ENCODE assay signal across 20 cellular contexts in genomic region chr3:135994708-135995335, GRCh38.
"Had no signal": no experiment of that assay in that cellular context is flagged by ENCODE, and none has a peak within 500 bp of the region (broad histone marks: within the 10 kb centered on the region; RNA-seq: fewer than 3 reads in every experiment).

No MANE protein-coding gene starts in this region.

- H3K9me3 Mint-ChIP-seq: activated naive CD4-positive, alpha-beta T cell treated with anti-CD3 and anti-CD28 coated beads for 36 hours; activated naive CD8-positive, alpha-beta T cell treated with anti-CD3 and anti-CD28 coated beads, Interleukin-2, amount 10 ng/mL, durations not matched to agents 7 days and 5 days; central memory CD8-positive, alpha-beta T cell; effector memory CD8-positive, alpha-beta T cell; neural progenitor cell had no signal

- H3K4me1 Mint-ChIP-seq: central memory CD8-positive, alpha-beta T cell; naive thymus-derived CD4-positive, alpha-beta T cell; neural progenitor cell had no signal

- ATAC-seq: effector memory CD8-positive, alpha-beta T cell; gastrocnemius medialis; heart left ventricle; left lung; naive thymus-derived CD4-positive, alpha-beta T cell; T-helper 17 cell had no signal

- H3K36me3 Mint-ChIP-seq: activated CD4-positive, alpha-beta memory T cell treated with anti-CD3 and anti-CD28 coated beads for 36 hours; activated naive CD8-positive, alpha-beta T cell treated with anti-CD3 and anti-CD28 coated beads, Interleukin-2, amount 10 ng/mL, durations not matched to agents 7 days and 5 days; naive thymus-derived CD4-positive, alpha-beta T cell; neural progenitor cell had no signal

- H3K4me3 ChIP-seq: breast epithelium, dorsolateral prefrontal cortex, esophagus squamous epithelium, gastrocnemius medialis, heart left ventricle, left lung, neural progenitor cell had no signal

- H3K27ac ChIP-seq: breast epithelium, dorsolateral prefrontal cortex, esophagus squamous epithelium, gastrocnemius medialis, left lung, neural progenitor cell had no signal

- H3K36me3 ChIP-seq: breast epithelium, esophagus squamous epithelium, gastrocnemius medialis, heart left ventricle, left lung, neural progenitor cell had no signal

- DNase-seq: activated CD4-positive, alpha-beta memory T cell treated with anti-CD3 and anti-CD28 coated beads for 36 hours; activated CD4-positive, alpha-beta T cell treated with anti-CD3 and anti-CD28 coated beads for 48 hours; activated effector memory CD4-positive, alpha-beta T cell treated with Interleukin-2 at 50 U/mL for 16 hours; activated naive CD4-positive, alpha-beta T cell treated with anti-CD3 and anti-CD28 coated beads for 36 hours; activated naive CD8-positive, alpha-beta T cell treated with anti-CD3 and anti-CD28 coated beads, Interleukin-2, amount 10 ng/mL, durations not matched to agents 7 days and 5 days; activated T-cell treated with anti-CD3 and anti-CD28 coated beads, Interleukin-2, amount 50 U/mL, for 48 hours; amniotic stem cell; dorsolateral prefrontal cortex; effector memory CD8-positive, alpha-beta T cell; esophagus squamous epithelium; gastrocnemius medialis; heart left ventricle; naive thymus-derived CD4-positive, alpha-beta T cell; stimulated activated CD4-positive, alpha-beta T cell treated with anti-CD3 and anti-CD28 coated beads, Interleukin-4, amount 100 ng/mL, for 24 hours; stimulated activated naive CD4-positive, alpha-beta T cell treated with Interleukin-2 at 50 U/mL for 16 hours; T-helper 17 cell had no signal

- H3K4me1 ChIP-seq: breast epithelium, left lung had no signal

- H3K4me2 ChIP-seq: neural progenitor cell had no signal

- H3K4me3 Mint-ChIP-seq: activated CD4-positive, alpha-beta memory T cell treated with anti-CD3 and anti-CD28 coated beads for 36 hours; activated naive CD4-positive, alpha-beta T cell treated with anti-CD3 and anti-CD28 coated beads for 36 hours; activated naive CD8-positive, alpha-beta T cell treated with anti-CD3 and anti-CD28 coated beads, Interleukin-2, amount 10 ng/mL, durations not matched to agents 7 days and 5 days; central memory CD8-positive, alpha-beta T cell; effector memory CD8-positive, alpha-beta T cell; naive thymus-derived CD4-positive, alpha-beta T cell; neural progenitor cell; T-helper 17 cell had no signal

- H3K27ac Mint-ChIP-seq: activated CD4-positive, alpha-beta memory T cell treated with anti-CD3 and anti-CD28 coated beads for 36 hours; activated naive CD4-positive, alpha-beta T cell treated with anti-CD3 and anti-CD28 coated beads for 36 hours; activated naive CD8-positive, alpha-beta T cell treated with anti-CD3 and anti-CD28 coated beads, Interleukin-2, amount 10 ng/mL, durations not matched to agents 7 days and 5 days; effector memory CD8-positive, alpha-beta T cell; naive thymus-derived CD4-positive, alpha-beta T cell; neural progenitor cell; T-helper 17 cell had no signal

- H3K27me3 ChIP-seq: breast epithelium, dorsolateral prefrontal cortex, esophagus squamous epithelium, gastrocnemius medialis, heart left ventricle, left lung, neural progenitor cell had no signal

- H3K9ac ChIP-seq: neural progenitor cell had no signal

- H2AFZ ChIP-seq: neural progenitor cell had no signal

- H3K9me3 ChIP-seq: breast epithelium, esophagus squamous epithelium, gastrocnemius medialis, left lung had no signal
